23 cellular contexts compared by ENCODE assay signal in genomic region chr6:64220776-64221175, GRCh38.
"Had no signal": no experiment of that assay in that cellular context is flagged by ENCODE, and none has a peak within 500 bp of the region (broad histone marks: within the 10 kb centered on the region; RNA-seq: fewer than 3 reads in every experiment).

No MANE protein-coding gene starts in this region.

- H3K27ac ChIP-seq: dorsolateral prefrontal cortex, gastroesophageal sphincter, heart right ventricle, ovary, right lobe of liver, thoracic aorta, transverse colon had no signal

- H3K4me3 Mint-ChIP-seq: memory B cell; natural killer cell; stimulated activated naive B cell treated with anti-CD40 and anti-IgM and Interleukin-4, amounts not matched to agents 10 μg/mL and 1 μg/mL and 100 μg/mL, for 72 hours; stimulated activated naive CD8-positive, alpha-beta T cell treated with anti-CD3 and anti-CD28 coated beads, Interleukin-15, Interleukin-2, amounts not matched to agents 100 ng/mL and 50 ng/mL, for 24 hours had no signal

- H3K4me3 ChIP-seq: dorsolateral prefrontal cortex, gastroesophageal sphincter, heart right ventricle, lung, ovary, right lobe of liver, thoracic aorta, transverse colon had no signal

- H3K36me3 Mint-ChIP-seq: memory B cell; natural killer cell; stimulated activated naive B cell treated with anti-CD40 and anti-IgM and Interleukin-4, amounts not matched to agents 10 μg/mL and 1 μg/mL and 100 μg/mL, for 72 hours had no signal

- H3K4me1 Mint-ChIP-seq: memory B cell; natural killer cell; stimulated activated naive B cell treated with anti-CD40 and anti-IgM and Interleukin-4, amounts not matched to agents 10 μg/mL and 1 μg/mL and 100 μg/mL, for 72 hours had no signal

- H3K27me3 Mint-ChIP-seq: memory B cell; stimulated activated naive B cell treated with anti-CD40 and anti-IgM and Interleukin-4, amounts not matched to agents 10 μg/mL and 1 μg/mL and 100 μg/mL, for 72 hours; stimulated activated naive CD8-positive, alpha-beta T cell treated with anti-CD3 and anti-CD28 coated beads, Interleukin-15, Interleukin-2, amounts not matched to agents 100 ng/mL and 50 ng/mL, for 24 hours had no signal

- H3K36me3 ChIP-seq: gastroesophageal sphincter, heart right ventricle, ovary, right lobe of liver, thoracic aorta, transverse colon had no signal

- H3K27me3 ChIP-seq: dorsolateral prefrontal cortex, gastroesophageal sphincter, heart right ventricle, ovary, right lobe of liver, transverse colon had no signal

- DNase-seq: dorsolateral prefrontal cortex; effector CD4-positive, alpha-beta T cell; foreskin fibroblast; glutamatergic neuron; heart right ventricle; hippocampal formation; islet precursor cell; natural killer cell; occipital lobe; ovary; posterior cingulate gyrus; right lobe of liver; small intestine; stimulated activated CD4-positive, alpha-beta T cell treated with anti-CD3 and anti-CD28 coated beads, Interleukin-15, amount 100 ng/mL, for 24 hours; stimulated activated CD4-positive, alpha-beta T cell treated with anti-CD3 and anti-CD28 coated beads, Interleukin-2, amount 100 ng/mL, for 48 hours; stimulated activated naive B cell treated with anti-CD40 and anti-IgM and Interleukin-4, amounts not matched to agents 10 μg/mL and 1 μg/mL and 100 μg/mL, for 72 hours; transverse colon had no signal

- ATAC-seq: gastroesophageal sphincter; heart right ventricle; left lobe of liver; natural killer cell; right lobe of liver; stimulated activated naive B cell treated with anti-CD40 and anti-IgM and Interleukin-4, amounts not matched to agents 10 μg/mL and 1 μg/mL and 100 μg/mL, for 72 hours had no signal

- H3K4me1 ChIP-seq: gastroesophageal sphincter, right lobe of liver, transverse colon had no signal

- H3K27ac Mint-ChIP-seq: memory B cell; natural killer cell; stimulated activated naive B cell treated with anti-CD40 and anti-IgM and Interleukin-4, amounts not matched to agents 10 μg/mL and 1 μg/mL and 100 μg/mL, for 72 hours; stimulated activated naive CD8-positive, alpha-beta T cell treated with anti-CD3 and anti-CD28 coated beads, Interleukin-15, Interleukin-2, amounts not matched to agents 100 ng/mL and 50 ng/mL, for 24 hours had no signal

- H3K9me3 ChIP-seq: gastroesophageal sphincter, ovary, right lobe of liver, thoracic aorta, transverse colon had no signal
